Comparison of ENCODE assay signal across 8 cellular contexts in the genomic region with DNA sequence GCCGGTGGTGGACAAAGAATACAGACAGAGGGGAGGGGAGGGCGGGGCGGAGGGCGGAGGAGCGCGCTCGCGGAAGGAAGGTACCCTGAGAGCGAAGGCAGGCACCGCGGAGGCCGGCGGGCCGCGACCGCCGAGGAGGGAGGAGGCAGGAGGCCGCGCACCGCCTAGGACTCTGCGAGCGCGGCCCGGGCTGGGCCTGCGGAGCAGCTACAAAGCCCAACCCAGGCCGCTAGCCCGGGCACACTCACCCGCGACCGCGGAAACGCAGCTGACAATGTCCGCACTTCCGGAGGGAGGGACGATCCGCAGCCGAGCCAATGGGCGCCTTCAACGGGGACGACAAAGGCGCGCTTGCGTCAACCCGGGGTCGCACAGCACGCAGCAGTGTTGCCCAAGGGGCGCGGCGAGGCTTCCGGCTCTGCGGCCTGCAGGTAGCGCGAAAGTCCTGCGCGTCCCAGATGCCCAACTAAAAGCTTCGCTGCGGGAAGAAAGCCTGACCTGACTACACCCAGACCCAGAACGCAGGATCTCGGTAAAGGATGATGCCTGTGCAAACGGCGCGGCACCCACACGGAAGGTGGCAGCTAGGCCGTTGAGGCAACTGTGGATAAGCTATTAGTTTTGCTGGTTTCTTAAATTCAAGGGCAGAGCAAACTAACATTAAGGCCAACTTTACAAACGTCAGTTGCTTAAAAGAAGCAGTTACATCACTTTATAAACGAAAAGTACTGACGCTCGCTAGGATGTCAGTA. TPM values are rescaled to one million over a fixed set of nuclear protein-coding genes. Genes with fewer than 3 reads are reported as not detected.
DNase-seq lines count a peak whose midpoint lies in the region; ATAC-seq, FAIRE-seq and TF ChIP-seq lines count a peak whose summit lies in the region.

A gene (minus strand): TSS at position 276 of the 752 bp plus-strand sequence. CDS start 3,486 bp downstream, outside the sequence.

- H4K20me1 ChIP-seq in Loucy (ENCODE audit: insufficient read depth, low read length, poor library complexity, severe bottlenecking): peaks cover 48% of the 10 kb centered on the region

- no peaks in the 10 kb centered on the region for H3K9me2 ChIP-seq in Loucy (replicated peaks; ENCODE audit: low read depth, low read length)

- ATAC-seq in stimulated activated naive CD8-positive, alpha-beta T cell treated with anti-CD3 and anti-CD28 coated beads, Interleukin-15, amount 100 ng/mL, for 72 hours: peak; percentile 96

- peak within 1 kb of the TSS; percentile 86 for H3K9ac ChIP-seq in Loucy (ENCODE audit: low read depth, low read length, poor library complexity, severe bottlenecking)

- no peaks in the 10 kb centered on the region for H3K27me3 Mint-ChIP-seq in nephron progenitor cell (ENCODE audit: low read depth, poor library complexity)
- no peaks in the 10 kb centered on the region for H3K27me3 Mint-ChIP-seq in stimulated activated naive CD8-positive, alpha-beta T cell treated with anti-CD3 and anti-CD28 coated beads, Interleukin-15, amount 100 ng/mL, for 72 hours

- H3K4me2 ChIP-seq in Loucy (ENCODE audit: low read depth, low read length, poor library complexity, severe bottlenecking): peak within 1 kb of the TSS; percentile 97

- H3K27me3 ChIP-seq in Loucy (ENCODE audit: insufficient read depth, low read length, poor library complexity, severe bottlenecking): peaks cover 6% of the 10 kb centered on the region

- H3K27ac Mint-ChIP-seq in nephron progenitor cell: peak within 1 kb of the TSS; percentile 98
- peak within 1 kb of the TSS; percentile 93 to 97 for H3K27ac Mint-ChIP-seq in stimulated activated naive CD8-positive, alpha-beta T cell treated with anti-CD3 and anti-CD28 coated beads, Interleukin-15, amount 100 ng/mL, for 72 hours

- peak within 1 kb of the TSS; percentile 94 for H3K4me3 Mint-ChIP-seq in nephron progenitor cell
- peak within 1 kb of the TSS; percentile 87 to 95 for H3K4me3 Mint-ChIP-seq in stimulated activated naive CD8-positive, alpha-beta T cell treated with anti-CD3 and anti-CD28 coated beads, Interleukin-15, amount 100 ng/mL, for 72 hours

- no peaks in the 10 kb centered on the region for H3K9me3 Mint-ChIP-seq in nephron progenitor cell
- H3K9me3 Mint-ChIP-seq in stimulated activated naive CD8-positive, alpha-beta T cell treated with anti-CD3 and anti-CD28 coated beads, Interleukin-15, amount 100 ng/mL, for 72 hours: no peaks in the 10 kb centered on the region

- peaks cover 74% of the 10 kb centered on the region for H3K79me2 ChIP-seq in Loucy (ENCODE audit: insufficient read depth, low read length)

- H2AFZ ChIP-seq in Loucy (ENCODE audit: low read length): peak within 1 kb of the TSS; percentile 74

- DNase-seq in EL: peak; percentile 96
- peak; percentile 68 for DNase-seq in H54 (ENCODE audit: insufficient read length, low spot score)
- peak; percentile 89 for DNase-seq in activated T-helper 9 cell treated with anti-CD3 and anti-CD28 coated beads, Interleukin-2, amount 50 U/mL, for 16 hours (ENCODE audit: low read depth)
- DNase-seq in fibroblast of the aortic adventitia (ENCODE audit: low read depth): peak; percentile 91
- peak; percentile 93 for DNase-seq in nephron progenitor cell
- peak; percentile 91 to 94 for DNase-seq in stimulated activated naive CD8-positive, alpha-beta T cell treated with anti-CD3 and anti-CD28 coated beads, Interleukin-15, amount 100 ng/mL, for 72 hours

- no peak for TF ChIP-seq CTCF in Loucy (conservative IDR thresholded peaks at IDR 0.05; ENCODE audit: low read length)
- TF ChIP-seq CTCF in fibroblast of the aortic adventitia (IDR thresholded peaks at IDR 0.05; ENCODE audit: insufficient read depth, low read length): no peak
- no peak for TF ChIP-seq CTCF in nephron progenitor cell (IDR thresholded peaks at IDR 0.05)

- peak; percentile 59 for TF ChIP-seq POLR2A in H54 (IDR thresholded peaks at IDR 0.05; ENCODE audit: low read depth, low read length)
- peak; percentile 92 for TF ChIP-seq POLR2A in Raji (IDR thresholded peaks at IDR 0.05; ENCODE audit: insufficient read depth, low read depth, low read length)

- H3F3A ChIP-seq in Loucy (ENCODE audit: low read depth): peaks cover 27% of the 10 kb centered on the region

- H3K4me3 ChIP-seq in Loucy (ENCODE audit: low read length, poor library complexity, severe bottlenecking) (peak within 1 kb of the TSS; percentile 88), fibroblast of the aortic adventitia (ENCODE audit: low read depth, low read length) (peak within 1 kb of the TSS; percentile 90)

- peaks cover 61% of the 10 kb centered on the region for H3K4me1 Mint-ChIP-seq in nephron progenitor cell
- peaks cover 59% of the 10 kb centered on the region for H3K4me1 Mint-ChIP-seq in stimulated activated naive CD8-positive, alpha-beta T cell treated with anti-CD3 and anti-CD28 coated beads, Interleukin-15, amount 100 ng/mL, for 72 hours

- H3K36me3 Mint-ChIP-seq in nephron progenitor cell (ENCODE audit: low read depth): peaks cover 51% of the 10 kb centered on the region

- peaks cover 39% of the 10 kb centered on the region for H3K36me3 ChIP-seq in Loucy (ENCODE audit: insufficient read depth, low read length)

- H3K4me1 ChIP-seq in Loucy (ENCODE audit: insufficient read depth, low read length, poor library complexity, severe bottlenecking): peaks cover 40% of the 10 kb centered on the region

- FAIRE-seq in H54 (lab: Jason Lieb, UNC): peak; percentile 79

- no peaks in the 10 kb centered on the region for H3K9me3 ChIP-seq in Loucy (ENCODE audit: insufficient read depth, low read depth, low read length)

RNA-seq across cellular contexts. Expression of the gene that starts here (rescaled TPM):
- 8.2 and 33.2 TPM in 2 replicates for total RNA-seq in fibroblast of the aortic adventitia (ENCODE audit: low replicate concordance)

Comparison
In these comparisons a context has a peak if more than half of its experiments do, and no peak if none do; other contexts are left out.
1. Peak in every context shown above with its lines: DNase-seq, ATAC-seq and H3K4me3 ChIP-seq.